12 cellular contexts compared by ENCODE assay signal in the genomic region with DNA sequence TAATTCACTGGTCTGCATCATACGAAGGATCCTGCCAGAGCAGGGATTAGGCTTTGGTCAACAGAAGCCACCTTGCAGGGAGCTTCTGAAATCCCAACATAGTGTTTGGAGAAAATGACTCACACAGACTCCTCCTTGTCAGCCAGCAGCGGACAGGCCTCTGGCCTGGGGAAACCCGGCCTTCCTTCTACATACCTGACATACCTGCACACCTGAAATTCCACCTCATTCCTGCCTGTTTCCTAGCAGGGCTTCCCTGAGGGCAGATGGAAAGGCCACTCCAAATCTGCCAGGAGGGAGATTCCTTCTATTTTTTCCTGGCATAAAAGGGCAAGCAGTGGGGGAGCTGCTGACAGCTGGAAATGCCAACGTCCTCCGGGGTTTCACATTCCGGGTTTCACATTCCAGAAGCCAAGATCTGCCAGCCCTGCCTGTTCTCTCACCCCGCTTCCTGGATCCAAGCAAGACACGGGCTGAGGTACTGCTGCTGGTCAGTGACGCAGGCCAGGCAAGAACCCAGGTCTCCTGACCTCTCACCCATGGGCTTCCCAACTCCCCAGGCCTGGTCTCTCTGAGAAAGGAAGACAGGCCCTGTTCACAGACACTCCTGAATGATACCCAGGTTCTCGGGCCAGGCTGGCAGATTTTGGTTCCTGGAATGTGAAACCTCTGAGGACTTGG. TPM values are rescaled to one million over a fixed set of nuclear protein-coding genes. Genes with fewer than 3 reads are reported as not detected.
DNase-seq lines count a peak whose midpoint lies in the region; ATAC-seq, FAIRE-seq and TF ChIP-seq lines count a peak whose summit lies in the region.
"Had no signal": no experiment of that assay in that cellular context is flagged by ENCODE, and none has a peak within 500 bp of the region (broad histone marks: within the 10 kb centered on the region; RNA-seq: fewer than 3 reads in every experiment).

No MANE protein-coding gene starts in this region.

- H3K4me1 Mint-ChIP-seq in activated naive CD8-positive, alpha-beta T cell treated with anti-CD3 and anti-CD28 coated beads, Interleukin-2, amount 50 U/mL, for 24 hours, result peaks cover 6% of the 10 kb centered on the region

- H3K27ac ChIP-seq in kidney (ENCODE audit: low read depth in 2 of 2, low read length in 2 of 2) (peak overlapping the region; percentile 36 to 47), thymus (ENCODE audit: low read depth) (peak overlapping the region; percentile 38)
- H3K27ac ChIP-seq: VCaP had no signal

- no peaks in the 10 kb centered on the region for H3K27me3 ChIP-seq in thymus (ENCODE audit: control insufficient read depth, insufficient read depth)

- ATAC-seq in activated naive CD4-positive, alpha-beta T cell treated with anti-CD3 and anti-CD28 coated beads, Interleukin-2, amount 50 U/mL, for 72 hours, result no peak
- ATAC-seq in activated naive CD8-positive, alpha-beta T cell treated with anti-CD3 and anti-CD28 coated beads, Interleukin-2, amount 50 U/mL, for 24 hours, result no peak
- no peak for ATAC-seq in GM18909 (IDR thresholded peaks at IDR 0.05; ENCODE audit: poor library complexity, unreplicated experiment)

- H3K4me3 ChIP-seq in kidney (ENCODE audit: low read length in 2 of 2), result no peak overlapping the region
- H3K4me3 ChIP-seq in thymus (ENCODE audit: low read length), result no peak overlapping the region

- H3K4me1 ChIP-seq in kidney (ENCODE audit: control insufficient read depth in 1 of 2, insufficient read depth in 1 of 2, low read depth in 1 of 2, low read length in 2 of 2) (peaks cover 0 to 4% of the 10 kb centered on the region in 2 donors), thymus (ENCODE audit: control insufficient read depth, insufficient read depth, low read length) (no peaks in the 10 kb centered on the region)

- H3K9me3 ChIP-seq in kidney (ENCODE audit: control insufficient read depth in 1 of 2, low read length in 2 of 2) (no peaks in the 10 kb centered on the region), thymus (ENCODE audit: control insufficient read depth) (no peaks in the 10 kb centered on the region)

- H3K36me3 ChIP-seq in kidney (ENCODE audit: control insufficient read depth in 1 of 2, insufficient read depth in 2 of 2, low read length in 2 of 2), result no peaks in the 10 kb centered on the region
- H3K36me3 ChIP-seq in thymus (ENCODE audit: control insufficient read depth, insufficient read depth), result no peaks in the 10 kb centered on the region

- FAIRE-seq in kidney (lab: Jason Lieb, UNC), result no peak

- TF ChIP-seq CTCF in kidney (IDR thresholded peaks at IDR 0.05; ENCODE audit: borderline replicate concordance, extremely low read depth, insufficient read depth), result no peak

- H3K27ac Mint-ChIP-seq in activated naive CD4-positive, alpha-beta T cell treated with anti-CD3 and anti-CD28 coated beads, Interleukin-2, amount 50 U/mL, for 72 hours, result no peak overlapping the region
- H3K27ac Mint-ChIP-seq in activated naive CD8-positive, alpha-beta T cell treated with anti-CD3 and anti-CD28 coated beads, Interleukin-2, amount 50 U/mL, for 24 hours, result no peak overlapping the region

- 80% methylated on average over 10 of the region's 10 CpGs for WGBS in thymus

- H3K9me3 Mint-ChIP-seq in activated naive CD4-positive, alpha-beta T cell treated with anti-CD3 and anti-CD28 coated beads, Interleukin-2, amount 50 U/mL, for 72 hours, result no peaks in the 10 kb centered on the region
- no peaks in the 10 kb centered on the region for H3K9me3 Mint-ChIP-seq in activated naive CD8-positive, alpha-beta T cell treated with anti-CD3 and anti-CD28 coated beads, Interleukin-2, amount 50 U/mL, for 24 hours

- peak; percentile 84 for DNase-seq in M059J (ENCODE audit: low read depth)
- DNase-seq in dermis blood vessel endothelial cell, result peak; percentile 66
- DNase-seq in kidney, result peak; percentile 78
- no peak for DNase-seq in ureter (ENCODE audit: low spot score)
- no peak for DNase-seq in activated naive CD4-positive, alpha-beta T cell treated with anti-CD3 and anti-CD28 coated beads, Interleukin-2, amount 50 U/mL, for 72 hours (ENCODE audit: low spot score in 2 of 2)
- DNase-seq in activated naive CD8-positive, alpha-beta T cell treated with anti-CD3 and anti-CD28 coated beads, Interleukin-2, amount 50 U/mL, for 24 hours, result no peak
- DNase-seq: activated effector memory CD4-positive, alpha-beta T cell treated with Interleukin-2 at 50 U/mL for 16 hours; DMS79 treated with DMSO at 0.1 percent for 48 hours had no signal

- H3K36me3 Mint-ChIP-seq in activated naive CD4-positive, alpha-beta T cell treated with anti-CD3 and anti-CD28 coated beads, Interleukin-2, amount 50 U/mL, for 72 hours, result no peaks in the 10 kb centered on the region
- no peaks in the 10 kb centered on the region for H3K36me3 Mint-ChIP-seq in activated naive CD8-positive, alpha-beta T cell treated with anti-CD3 and anti-CD28 coated beads, Interleukin-2, amount 50 U/mL, for 24 hours (ENCODE audit: low read depth)

- peaks cover 39% of the 10 kb centered on the region for H3K27me3 Mint-ChIP-seq in activated naive CD8-positive, alpha-beta T cell treated with anti-CD3 and anti-CD28 coated beads, Interleukin-2, amount 50 U/mL, for 24 hours

- intact Hi-C loops in kidney (cut with DNase I), result no loop called here

- no peak overlapping the region for H3K9ac ChIP-seq in kidney (ENCODE audit: low read length in 2 of 2)

- no peak overlapping the region for H3K4me3 Mint-ChIP-seq in activated naive CD8-positive, alpha-beta T cell treated with anti-CD3 and anti-CD28 coated beads, Interleukin-2, amount 50 U/mL, for 24 hours

RNA-seq across cellular contexts. Expression of gene IGFL1, which starts 18.2 kb away (rescaled TPM):
- not detected in 2 replicates for total RNA-seq in M059J (2014; rRNA removed; shearing (Covaris generic))
- not detected in 2 replicates for total RNA-seq in dermis blood vessel endothelial cell
- not detected for total RNA-seq in kidney
- polyA plus RNA-seq in kidney (ENCODE audit: insufficient read depth, low read depth, low replicate concordance), result not detected
- polyA plus RNA-seq in thymus, result 26.9 TPM
- total RNA-seq in ureter, result 1.9 TPM
- total RNA-seq in activated naive CD4-positive, alpha-beta T cell treated with anti-CD3 and anti-CD28 coated beads, Interleukin-2, amount 50 U/mL, for 72 hours, result not detected
- total RNA-seq: posterior vena cava had no signal

Comparison
In these comparisons a context has a peak if more than half of its experiments do, and no peak if none do; other contexts are left out.
1. DNase-seq: peak in M059J (single experiment), dermis blood vessel endothelial cell (single experiment) and kidney (single experiment); none in ureter (single experiment), activated naive CD4-positive, alpha-beta T cell treated with anti-CD3 and anti-CD28 coated beads, Interleukin-2, amount 50 U/mL, for 72 hours (0 of 2) and activated naive CD8-positive, alpha-beta T cell treated with anti-CD3 and anti-CD28 coated beads, Interleukin-2, amount 50 U/mL, for 24 hours (single experiment).